Comparison of ENCODE assay signal across 14 cellular contexts in the genomic region with DNA sequence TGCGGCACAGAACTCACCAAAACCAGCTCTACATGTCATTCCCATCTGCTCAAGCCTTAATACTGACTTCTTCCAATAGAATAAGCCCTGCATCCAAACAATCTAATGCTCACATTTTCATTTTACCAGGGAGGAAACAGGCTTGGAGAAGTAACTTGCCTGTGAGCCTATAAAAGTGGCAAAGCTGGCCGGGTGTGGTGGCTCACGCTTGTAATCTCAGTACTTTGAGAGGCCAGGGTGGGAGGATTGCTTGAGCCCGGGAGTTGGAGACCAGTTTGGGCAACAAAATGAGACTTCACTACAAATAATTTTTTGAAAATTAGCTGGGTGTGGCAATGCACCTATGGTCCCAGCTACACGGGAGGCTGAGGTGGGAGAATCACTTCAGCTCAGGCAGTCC.
"Had no signal": no experiment of that assay in that cellular context is flagged by ENCODE, and none has a peak within 500 bp of the region (broad histone marks: within the 10 kb centered on the region; RNA-seq: fewer than 3 reads in every experiment).

No MANE protein-coding gene starts in this region.

- DNase-seq: activated CD4-positive, alpha-beta T cell treated with anti-CD3 and anti-CD28 coated beads, Interleukin-2, amount 10 ng/mL, durations not matched to agents 24 days and 14 days; activated naive CD4-positive, alpha-beta T cell treated with anti-CD3 and anti-CD28 coated beads for 36 hours; effector memory CD8-positive, alpha-beta T cell; mammary epithelial cell; psoas muscle; right lobe of liver; spleen; stimulated activated CD4-positive, alpha-beta T cell treated with anti-CD3 and anti-CD28 coated beads, Interleukin-1b, Interleukin-23, amount 100 ng/mL, for 48 hours; stimulated activated naive B cell treated with anti-CD40 and anti-IgM and Interleukin-4, amounts not matched to agents 10 μg/mL and 1 μg/mL and 100 μg/mL, for 72 hours had no signal

- H3K4me3 ChIP-seq: coronary artery, psoas muscle, right lobe of liver, SJSA1, spleen had no signal

- H3K27ac ChIP-seq: epithelial cell of prostate, psoas muscle, SJSA1 had no signal

- H3K36me3 ChIP-seq: right lobe of liver, SJSA1, spleen had no signal

- H3K27me3 ChIP-seq: right lobe of liver, SJSA1 had no signal

- H3K9me3 ChIP-seq: psoas muscle, right lobe of liver, SJSA1, spleen had no signal

- ATAC-seq: activated T-helper 17 cell treated with anti-CD3 and anti-CD28 coated beads, Interleukin-2, amount 50 U/mL, for 72 hours; effector memory CD8-positive, alpha-beta T cell; natural killer cell treated with Interleukin-12 subunit alpha and Interleukin-12 subunit beta and Interleukin-15 and Interleukin-18, amount 100 ng/mL, for 72 hours; psoas muscle; right lobe of liver; stimulated activated naive B cell treated with anti-CD40 and anti-IgM and Interleukin-4, amounts not matched to agents 10 μg/mL and 1 μg/mL and 100 μg/mL, for 72 hours had no signal
